ENCODE assay signal across 1 cellular context in the genomic region with DNA sequence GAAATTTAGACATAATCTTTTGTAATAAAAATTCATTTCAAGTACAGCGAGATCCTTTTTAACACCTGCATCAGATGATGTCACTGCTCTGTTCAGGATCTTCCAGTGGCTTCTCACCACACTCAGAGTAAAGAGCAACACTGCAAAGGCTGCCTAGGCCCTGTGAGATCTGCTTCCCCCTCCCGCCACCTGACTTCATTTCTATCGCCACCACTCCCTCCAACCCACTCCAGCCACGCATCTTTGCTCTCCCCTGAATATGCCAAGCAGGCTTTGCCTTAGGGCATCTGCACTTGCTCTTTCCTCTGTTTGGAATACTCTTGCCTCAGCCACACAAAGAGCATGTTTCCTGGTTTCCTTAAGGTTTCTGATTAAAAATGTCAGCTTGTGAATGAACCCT.
TF ChIP-seq lines count a peak whose summit lies in the region.

No MANE protein-coding gene starts in this region.

TF ChIP-seq in HEK293, 187 proteins besides CTCF, POLR2A, EP300 and RAD21 (continued from another document):
- TF ChIP-seq, protein P1, sequence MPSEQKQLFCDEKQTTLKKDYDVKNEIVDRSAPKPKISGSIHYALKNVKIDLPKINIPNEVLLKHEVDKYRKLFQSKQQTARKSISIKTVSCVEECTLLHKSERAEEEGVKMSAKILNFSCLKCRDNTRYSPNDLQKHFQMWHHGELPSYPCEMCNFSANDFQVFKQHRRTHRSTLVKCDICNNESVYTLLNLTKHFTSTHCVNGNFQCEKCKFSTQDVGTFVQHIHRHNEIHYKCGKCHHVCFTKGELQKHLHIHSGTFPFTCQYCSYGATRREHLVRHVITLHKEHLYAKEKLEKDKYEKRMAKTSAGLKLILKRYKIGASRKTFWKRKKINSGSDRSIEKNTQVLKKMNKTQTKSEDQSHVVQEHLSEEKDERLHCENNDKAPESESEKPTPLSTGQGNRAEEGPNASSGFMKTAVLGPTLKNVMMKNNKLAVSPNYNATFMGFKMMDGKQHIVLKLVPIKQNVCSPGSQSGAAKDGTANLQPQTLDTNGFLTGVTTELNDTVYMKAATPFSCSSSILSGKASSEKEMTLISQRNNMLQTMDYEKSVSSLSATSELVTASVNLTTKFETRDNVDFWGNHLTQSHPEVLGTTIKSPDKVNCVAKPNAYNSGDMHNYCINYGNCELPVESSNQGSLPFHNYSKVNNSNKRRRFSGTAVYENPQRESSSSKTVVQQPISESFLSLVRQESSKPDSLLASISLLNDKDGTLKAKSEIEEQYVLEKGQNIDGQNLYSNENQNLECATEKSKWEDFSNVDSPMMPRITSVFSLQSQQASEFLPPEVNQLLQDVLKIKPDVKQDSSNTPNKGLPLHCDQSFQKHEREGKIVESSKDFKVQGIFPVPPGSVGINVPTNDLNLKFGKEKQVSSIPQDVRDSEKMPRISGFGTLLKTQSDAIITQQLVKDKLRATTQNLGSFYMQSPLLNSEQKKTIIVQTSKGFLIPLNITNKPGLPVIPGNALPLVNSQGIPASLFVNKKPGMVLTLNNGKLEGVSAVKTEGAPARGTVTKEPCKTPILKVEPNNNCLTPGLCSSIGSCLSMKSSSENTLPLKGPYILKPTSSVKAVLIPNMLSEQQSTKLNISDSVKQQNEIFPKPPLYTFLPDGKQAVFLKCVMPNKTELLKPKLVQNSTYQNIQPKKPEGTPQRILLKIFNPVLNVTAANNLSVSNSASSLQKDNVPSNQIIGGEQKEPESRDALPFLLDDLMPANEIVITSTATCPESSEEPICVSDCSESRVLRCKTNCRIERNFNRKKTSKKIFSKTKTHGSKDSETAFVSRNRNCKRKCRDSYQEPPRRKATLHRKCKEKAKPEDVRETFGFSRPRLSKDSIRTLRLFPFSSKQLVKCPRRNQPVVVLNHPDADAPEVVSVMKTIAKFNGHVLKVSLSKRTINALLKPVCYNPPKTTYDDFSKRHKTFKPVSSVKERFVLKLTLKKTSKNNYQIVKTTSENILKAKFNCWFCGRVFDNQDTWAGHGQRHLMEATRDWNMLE (tag by site-specific recombination; conservative IDR thresholded peaks at IDR 0.05; ENCODE audit: low read depth): no peak
- TF ChIP-seq ZFHX2 (tag by site-specific recombination; conservative IDR thresholded peaks at IDR 0.05) (peak; percentile 79), OVOL3 (tag by site-specific recombination; IDR thresholded peaks at IDR 0.05) (no peak), MZF1 (tag by site-specific recombination; IDR thresholded peaks at IDR 0.05; ENCODE audit: borderline replicate concordance) (peak; percentile 67; the same call in 1 of the 2 replicates), EGR2 (tag by site-specific recombination; IDR thresholded peaks at IDR 0.05; ENCODE audit: low read depth) (peak; percentile 59; the same call in 1 of the 2 replicates), ZNF341 (tag by site-specific recombination; IDR thresholded peaks at IDR 0.05; ENCODE audit: low read depth) (peak; percentile 79), ZNF544 (tag by site-specific recombination; IDR thresholded peaks at IDR 0.05) (no peak), SCRT2 (tag by site-specific recombination; IDR thresholded peaks at IDR 0.05) (0 out of 2 replicates have a peak, but pooled peaks have one; percentile 20), ZBTB17 (tag by site-specific recombination; IDR thresholded peaks at IDR 0.05) (peak; percentile 66; the same call in 1 of the 2 replicates)
- TF ChIP-seq, protein P2, sequence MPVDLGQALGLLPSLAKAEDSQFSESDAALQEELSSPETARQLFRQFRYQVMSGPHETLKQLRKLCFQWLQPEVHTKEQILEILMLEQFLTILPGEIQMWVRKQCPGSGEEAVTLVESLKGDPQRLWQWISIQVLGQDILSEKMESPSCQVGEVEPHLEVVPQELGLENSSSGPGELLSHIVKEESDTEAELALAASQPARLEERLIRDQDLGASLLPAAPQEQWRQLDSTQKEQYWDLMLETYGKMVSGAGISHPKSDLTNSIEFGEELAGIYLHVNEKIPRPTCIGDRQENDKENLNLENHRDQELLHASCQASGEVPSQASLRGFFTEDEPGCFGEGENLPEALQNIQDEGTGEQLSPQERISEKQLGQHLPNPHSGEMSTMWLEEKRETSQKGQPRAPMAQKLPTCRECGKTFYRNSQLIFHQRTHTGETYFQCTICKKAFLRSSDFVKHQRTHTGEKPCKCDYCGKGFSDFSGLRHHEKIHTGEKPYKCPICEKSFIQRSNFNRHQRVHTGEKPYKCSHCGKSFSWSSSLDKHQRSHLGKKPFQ (tag by site-specific recombination; IDR thresholded peaks at IDR 0.05): no peak
- TF ChIP-seq, protein P3, sequence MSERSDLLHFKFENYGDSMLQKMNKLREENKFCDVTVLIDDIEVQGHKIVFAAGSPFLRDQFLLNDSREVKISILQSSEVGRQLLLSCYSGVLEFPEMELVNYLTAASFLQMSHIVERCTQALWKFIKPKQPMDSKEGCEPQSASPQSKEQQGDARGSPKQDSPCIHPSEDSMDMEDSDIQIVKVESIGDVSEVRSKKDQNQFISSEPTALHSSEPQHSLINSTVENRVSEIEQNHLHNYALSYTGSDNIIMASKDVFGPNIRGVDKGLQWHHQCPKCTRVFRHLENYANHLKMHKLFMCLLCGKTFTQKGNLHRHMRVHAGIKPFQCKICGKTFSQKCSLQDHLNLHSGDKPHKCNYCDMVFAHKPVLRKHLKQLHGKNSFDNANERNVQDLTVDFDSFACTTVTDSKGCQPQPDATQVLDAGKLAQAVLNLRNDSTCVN (tag by site-specific recombination; optimal IDR thresholded peaks at IDR 0.05): no peak
- TF ChIP-seq, protein P4, sequence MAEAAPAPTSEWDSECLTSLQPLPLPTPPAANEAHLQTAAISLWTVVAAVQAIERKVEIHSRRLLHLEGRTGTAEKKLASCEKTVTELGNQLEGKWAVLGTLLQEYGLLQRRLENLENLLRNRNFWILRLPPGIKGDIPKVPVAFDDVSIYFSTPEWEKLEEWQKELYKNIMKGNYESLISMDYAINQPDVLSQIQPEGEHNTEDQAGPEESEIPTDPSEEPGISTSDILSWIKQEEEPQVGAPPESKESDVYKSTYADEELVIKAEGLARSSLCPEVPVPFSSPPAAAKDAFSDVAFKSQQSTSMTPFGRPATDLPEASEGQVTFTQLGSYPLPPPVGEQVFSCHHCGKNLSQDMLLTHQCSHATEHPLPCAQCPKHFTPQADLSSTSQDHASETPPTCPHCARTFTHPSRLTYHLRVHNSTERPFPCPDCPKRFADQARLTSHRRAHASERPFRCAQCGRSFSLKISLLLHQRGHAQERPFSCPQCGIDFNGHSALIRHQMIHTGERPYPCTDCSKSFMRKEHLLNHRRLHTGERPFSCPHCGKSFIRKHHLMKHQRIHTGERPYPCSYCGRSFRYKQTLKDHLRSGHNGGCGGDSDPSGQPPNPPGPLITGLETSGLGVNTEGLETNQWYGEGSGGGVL (tag by site-specific recombination; IDR thresholded peaks at IDR 0.05): peak; percentile 84
- TF ChIP-seq, protein P5, sequence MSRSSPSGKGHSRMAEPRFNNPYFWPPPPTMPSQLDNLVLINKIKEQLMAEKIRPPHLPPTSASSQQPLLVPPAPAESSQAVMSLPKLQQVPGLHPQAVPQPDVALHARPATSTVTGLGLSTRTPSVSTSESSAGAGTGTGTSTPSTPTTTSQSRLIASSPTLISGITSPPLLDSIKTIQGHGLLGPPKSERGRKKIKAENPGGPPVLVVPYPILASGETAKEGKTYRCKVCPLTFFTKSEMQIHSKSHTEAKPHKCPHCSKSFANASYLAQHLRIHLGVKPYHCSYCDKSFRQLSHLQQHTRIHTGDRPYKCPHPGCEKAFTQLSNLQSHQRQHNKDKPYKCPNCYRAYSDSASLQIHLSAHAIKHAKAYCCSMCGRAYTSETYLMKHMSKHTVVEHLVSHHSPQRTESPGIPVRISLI (tag by site-specific recombination; IDR thresholded peaks at IDR 0.05): no peak
